Comparison of ENCODE assay signal across 8 cellular contexts in genomic region chr3:185362850-185363661, GRCh38. TPM values are rescaled to one million over a fixed set of nuclear protein-coding genes. Genes with fewer than 3 reads are reported as not detected.
DNase-seq lines count a peak whose midpoint lies in the region; FAIRE-seq and TF ChIP-seq lines count a peak whose summit lies in the region.

Gene MAP3K13, plus strand, starts transcription at chr3:185363136. Its CDS starts 65,446 bp downstream, at chr3:185428582.

- FAIRE-seq in GM12891 (lab: Jason Lieb, UNC), result peak; percentile 91

- H3K4me3 ChIP-seq in cardiac fibroblast (replicated peaks in 1 of 2; ENCODE audit: low read depth in 2 of 2, low read length in 2 of 2) (peak within 1 kb of the TSS; percentile 27 to 59), iPS-11a (ENCODE audit: low read depth, low read length) (peak within 1 kb of the TSS; percentile 21)

- DNase-seq in GM12891 (ENCODE audit: insufficient read length, low spot score), result peak; percentile 48
- DNase-seq in HCEC 1CT, result peak; percentile 96
- DNase-seq in M059J (ENCODE audit: low read depth), result peak; percentile 95
- peak; percentile 79 for DNase-seq in SHP77 treated with DMSO at 0.1 percent for 48 hours (lab: John Stamatoyannopoulos, UW)
- peak; percentile 94 to 96 for DNase-seq in cardiac fibroblast (ENCODE audit: low read depth in 2 of 2)
- DNase-seq in renal cortical epithelial cell (ENCODE audit: low read depth), result peak; percentile 94
- DNase-seq in LoVo (ENCODE audit: low spot score), result no peak

- no peak for TF ChIP-seq POLR2A in GM12891 (IDR thresholded peaks at IDR 0.05; ENCODE audit: low read depth, low read length)

- TF ChIP-seq CTCF in cardiac fibroblast (IDR thresholded peaks at IDR 0.05; ENCODE audit: low read depth, low read length), result no peak

TF ChIP-seq in GM12891, 5 proteins besides CTCF, POLR2A, EP300 and RAD21:
- TF ChIP-seq POU2F2 (IDR thresholded peaks at IDR 0.05; ENCODE audit: low read depth, low read length) (peak; percentile 76; the same call in 1 of the 2 replicates), PAX5 (IDR thresholded peaks at IDR 0.05; ENCODE audit: insufficient read depth, low read length, severe bottlenecking) (no peak), POLR2AphosphoS5 (IDR thresholded peaks at IDR 0.05; ENCODE audit: low read depth, low read length) (0 out of 2 replicates have a peak, but pooled peaks have one; percentile 40), TAF1 (IDR thresholded peaks at IDR 0.05; ENCODE audit: low read depth, low read length) (no peak), SPI1 (IDR thresholded peaks at IDR 0.05; ENCODE audit: low read depth, low read length) (peak; percentile 50)
TF ChIP-seq in GM12891: peak in this region for 3.

RNA-seq across cellular contexts. Expression of gene MAP3K13, which starts in this region (rescaled TPM):
- 11.1 TPM for polyA plus RNA-seq in GM12891 (2012; ENCODE audit: low read depth, missing spikeins)
- 30.9 and 47.9 TPM in 2 replicates for total RNA-seq in M059J (2014; rRNA removed; shearing (Covaris generic))
- 35.3 and 40.7 TPM in 2 replicates for total RNA-seq in renal cortical epithelial cell
